8 cellular contexts compared by ENCODE assay signal in genomic region chr9:91515074-91515687, GRCh38.
DNase-seq lines count a peak whose midpoint lies in the region; ATAC-seq, FAIRE-seq and TF ChIP-seq lines count a peak whose summit lies in the region.

No MANE protein-coding gene starts in this region.

- DNase-seq in GM12891 (ENCODE audit: insufficient read length, low spot score) (no peak), HCEC 1CT (peak; percentile 68), Panc1 (ENCODE audit: low read depth, low spot score) (peak; percentile 12), globus pallidus (ENCODE audit: low spot score) (peak; percentile 13), smooth muscle cell (lab: John Stamatoyannopoulos, UW; ENCODE audit: unreplicated experiment) (peak; percentile 53)
- no peak for DNase-seq in activated CD4-positive, CD25-positive, alpha-beta regulatory T cell (lab: John Stamatoyannopoulos, UW)
- DNase-seq in effector memory CD8-positive, alpha-beta T cell: no peak
- DNase-seq in CD8-positive, alpha-beta T cell: no peak

- in situ Hi-C loops in Panc1 (cut with HindIII; ENCODE audit: low pct_unique_long_range_greater_than_20kb, low sequenced_read_pairs): no loop called here

- no peaks in the 10 kb centered on the region for H3K79me2 ChIP-seq in smooth muscle cell (ENCODE audit: low read depth)

- peaks cover 54 to 56% of the 10 kb centered on the region in 2 donors for H3K27me3 Mint-ChIP-seq in effector memory CD8-positive, alpha-beta T cell
- H3K27me3 Mint-ChIP-seq in CD8-positive, alpha-beta T cell (ENCODE audit: low read depth): peaks cover 35% of the 10 kb centered on the region

- no peaks in the 10 kb centered on the region for H3K4me1 Mint-ChIP-seq in effector memory CD8-positive, alpha-beta T cell (ENCODE audit: low read depth in 2 of 2)
- H3K4me1 Mint-ChIP-seq in CD8-positive, alpha-beta T cell (ENCODE audit: low read depth): peaks cover 4% of the 10 kb centered on the region

- H3K9me3 ChIP-seq in Panc1 (ENCODE audit: control insufficient read depth, insufficient read depth, low read depth, low read length) (no peaks in the 10 kb centered on the region), smooth muscle cell (replicated peaks; ENCODE audit: low read depth) (no peaks in the 10 kb centered on the region)
- H3K9me3 ChIP-seq in CD8-positive, alpha-beta T cell (ENCODE audit: low read length): no peaks in the 10 kb centered on the region

- H3K4me2 ChIP-seq in smooth muscle cell: peak overlapping the region; percentile 79

- no peak for ATAC-seq in Panc1
- ATAC-seq in effector memory CD8-positive, alpha-beta T cell (replicated peaks): no peak
- ATAC-seq in CD8-positive, alpha-beta T cell: no peak

- H2AFZ ChIP-seq in smooth muscle cell (ENCODE audit: low read depth): no peak overlapping the region

- no peaks in the 10 kb centered on the region for H4K20me1 ChIP-seq in smooth muscle cell (ENCODE audit: low read depth)

- POLR2A ChIA-PET in Panc1 (lab: Charles Lee): no interaction called here
- POLR2A ChIA-PET in CD8-positive, alpha-beta T cell (lab: Charles Lee): no interaction called here

- peak; percentile 16 for FAIRE-seq in GM12891 (lab: Jason Lieb, UNC)

- H3K27me3 ChIP-seq in Panc1 (ENCODE audit: control insufficient read depth, insufficient read depth, low read length) (no peaks in the 10 kb centered on the region), smooth muscle cell (ENCODE audit: low read depth) (no peaks in the 10 kb centered on the region)
- H3K27me3 ChIP-seq in CD8-positive, alpha-beta T cell (ENCODE audit: insufficient read depth, low read length): no peaks in the 10 kb centered on the region

- H3K4me3 Mint-ChIP-seq in effector memory CD8-positive, alpha-beta T cell: peak overlapping the region in 1 of 2 donors; percentile 28
- no peak overlapping the region for H3K4me3 Mint-ChIP-seq in CD8-positive, alpha-beta T cell

- TF ChIP-seq POLR2A in GM12891 (IDR thresholded peaks at IDR 0.05; ENCODE audit: low read depth, low read length): no peak

- H3F3A ChIP-seq in smooth muscle cell (ENCODE audit: low read depth): peaks cover 8% of the 10 kb centered on the region

- no peaks in the 10 kb centered on the region for H3K9me3 Mint-ChIP-seq in effector memory CD8-positive, alpha-beta T cell
- H3K9me3 Mint-ChIP-seq in CD8-positive, alpha-beta T cell: peaks cover 2% of the 10 kb centered on the region

- no peak overlapping the region for H3K27ac Mint-ChIP-seq in effector memory CD8-positive, alpha-beta T cell
- no peak overlapping the region for H3K27ac Mint-ChIP-seq in CD8-positive, alpha-beta T cell

- H3K4me3 ChIP-seq in Panc1 (ENCODE audit: low read depth in 2 of 2, low read length in 2 of 2): no peak overlapping the region
- peak overlapping the region; percentile 31 for H3K4me3 ChIP-seq in smooth muscle cell
- no peak overlapping the region for H3K4me3 ChIP-seq in CD8-positive, alpha-beta T cell (ENCODE audit: low read depth, low read length)

- H3K4me1 ChIP-seq in Panc1 (ENCODE audit: control insufficient read depth, insufficient read depth, low read length): no peaks in the 10 kb centered on the region
- H3K4me1 ChIP-seq in smooth muscle cell (ENCODE audit: low read depth): peaks cover 20% of the 10 kb centered on the region
- no peaks in the 10 kb centered on the region for H3K4me1 ChIP-seq in CD8-positive, alpha-beta T cell (ENCODE audit: insufficient read depth, low read length)

- BruUV-seq in Panc1 (replicated peaks; lab: Mats Ljungman, UMichigan): no TSS peak

- TF ChIP-seq CTCF in Panc1 (IDR thresholded peaks at IDR 0.05) (no peak), smooth muscle cell (IDR thresholded peaks at IDR 0.05; ENCODE audit: borderline replicate concordance, insufficient read depth, poor library complexity, severe bottlenecking) (no peak)
- TF ChIP-seq CTCF in CD8-positive, alpha-beta T cell (IDR thresholded peaks at IDR 0.05): no peak

- no peaks in the 10 kb centered on the region for H3K36me3 Mint-ChIP-seq in effector memory CD8-positive, alpha-beta T cell (ENCODE audit: insufficient read depth)
- no peaks in the 10 kb centered on the region for H3K36me3 Mint-ChIP-seq in CD8-positive, alpha-beta T cell

- no peak overlapping the region for H3K27ac ChIP-seq in Panc1 (ENCODE audit: low read length)
- peak overlapping the region; percentile 97 for H3K27ac ChIP-seq in smooth muscle cell (ENCODE audit: low read depth)
- H3K27ac ChIP-seq in CD8-positive, alpha-beta T cell (ENCODE audit: low read depth, low read length): no peak overlapping the region

- H3K9ac ChIP-seq in smooth muscle cell (ENCODE audit: low read depth): peak overlapping the region; percentile 70

- CTCF ChIA-PET in Panc1 (lab: Charles Lee): no interaction called here
- CTCF ChIA-PET in CD8-positive, alpha-beta T cell (lab: Charles Lee): no interaction called here

- H3K36me3 ChIP-seq in Panc1 (ENCODE audit: control insufficient read depth, insufficient read depth, low read length): no peaks in the 10 kb centered on the region
- H3K36me3 ChIP-seq in smooth muscle cell (ENCODE audit: low read depth): no peaks in the 10 kb centered on the region
- H3K36me3 ChIP-seq in CD8-positive, alpha-beta T cell (ENCODE audit: insufficient read depth, low read length): no peaks in the 10 kb centered on the region

- intact Hi-C loops in Panc1 (cut with micrococcal nuclease; ENCODE audit: unreplicated experiment): no loop called here
- intact Hi-C loops in CD8-positive, alpha-beta T cell (cut with DNase I, micrococcal nuclease): no loop called here

- 6% methylated on average over 12 of the region's 12 CpGs for WGBS in smooth muscle cell (ENCODE audit: low lambda C conversion rate)

TF ChIP-seq in GM12891, 5 proteins besides CTCF, POLR2A, EP300 and RAD21:
- TF ChIP-seq POU2F2 (IDR thresholded peaks at IDR 0.05; ENCODE audit: low read depth, low read length) (no peak), TAF1 (IDR thresholded peaks at IDR 0.05; ENCODE audit: low read depth, low read length) (no peak), SPI1 (IDR thresholded peaks at IDR 0.05; ENCODE audit: low read depth, low read length) (no peak), PAX5 (IDR thresholded peaks at IDR 0.05; ENCODE audit: insufficient read depth, low read length, severe bottlenecking) (no peak), POLR2AphosphoS5 (IDR thresholded peaks at IDR 0.05; ENCODE audit: low read depth, low read length) (no peak)

Comparison
In these comparisons a context has a peak if more than half of its experiments do, and no peak if none do; other contexts are left out.
1. DNase-seq: peak in HCEC 1CT (single experiment), Panc1 (single experiment), globus pallidus (single experiment) and smooth muscle cell (single experiment); none in GM12891 (single experiment), activated CD4-positive, CD25-positive, alpha-beta regulatory T cell (0 of 4), effector memory CD8-positive, alpha-beta T cell (0 of 3) and CD8-positive, alpha-beta T cell (0 of 7).